20 cellular contexts compared by ENCODE assay signal in the genomic region with DNA sequence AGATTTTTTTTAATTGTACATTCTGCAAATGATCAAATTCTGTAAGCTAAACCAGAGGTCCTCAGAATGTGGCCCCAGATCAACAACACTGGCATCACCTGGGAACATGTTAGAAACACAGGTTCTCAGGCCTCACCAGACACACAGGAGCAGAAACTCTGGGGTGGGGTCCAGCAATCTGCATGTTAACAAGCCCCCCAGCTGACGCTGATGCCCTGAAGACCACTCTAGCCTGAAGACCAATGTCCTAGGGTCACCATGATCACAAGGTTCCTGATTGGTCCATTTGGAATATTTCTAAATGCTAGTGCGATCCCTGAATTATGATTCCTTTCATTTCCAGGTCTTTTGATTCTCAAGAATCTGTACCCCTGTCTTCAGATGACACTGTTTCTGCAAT. TPM values are rescaled to one million over a fixed set of nuclear protein-coding genes. Genes with fewer than 3 reads are reported as not detected.
"Had no signal": no experiment of that assay in that cellular context is flagged by ENCODE, and none has a peak within 500 bp of the region (broad histone marks: within the 10 kb centered on the region; RNA-seq: fewer than 3 reads in every experiment).

No MANE protein-coding gene starts in this region.

- H3K36me3 Mint-ChIP-seq: type B pancreatic cell had no signal

- ATAC-seq: foreskin keratinocyte, left ventricle myocardium superior, right cardiac atrium had no signal

- H3K27ac ChIP-seq: foreskin keratinocyte, prostate gland, suprapubic skin had no signal

- H3K4me3 ChIP-seq: prostate gland, skin epidermis, suprapubic skin had no signal

- H3K9me3 ChIP-seq: prostate gland, suprapubic skin had no signal

- H3K36me3 ChIP-seq: prostate gland, suprapubic skin had no signal

- H3K27me3 ChIP-seq: foreskin keratinocyte, suprapubic skin had no signal

- DNase-seq: activated CD4-positive, alpha-beta T cell treated with anti-CD3 and anti-CD28 coated beads, Interleukin-2, amount 50 U/mL, for 4 hours; activated naive CD4-positive, alpha-beta T cell; activated naive CD8-positive, alpha-beta T cell treated with anti-CD3 and anti-CD28 coated beads, Interleukin-2, amount 50 U/mL, for 24 hours; activated T-cell treated with anti-CD3 and anti-CD28 coated beads for 4 hours; aorta; effector memory CD4-positive, alpha-beta T cell; foreskin keratinocyte; left ventricle myocardium superior; mesendoderm; right cardiac atrium; stimulated activated CD4-positive, alpha-beta T cell treated with anti-CD3 and anti-CD28 coated beads, Interleukin-4, amount 100 ng/mL, for 24 hours had no signal

- H3K27ac Mint-ChIP-seq: type B pancreatic cell had no signal

- H3K4me1 ChIP-seq: foreskin keratinocyte, prostate gland had no signal

- H3K27me3 Mint-ChIP-seq: activated naive CD8-positive, alpha-beta T cell treated with anti-CD3 and anti-CD28 coated beads, Interleukin-2, amount 50 U/mL, for 24 hours; dendritic cell treated with granulocyte-macrophage colony-stimulating factor and Interleukin-4, amounts not matched to agents 40 ng/mL and 50 ng/mL, for 4 days; stimulated activated naive CD8-positive, alpha-beta T cell treated with anti-CD3 and anti-CD28 coated beads, Interleukin-15, Interleukin-2, amounts not matched to agents 100 ng/mL and 50 ng/mL, for 24 hours; type B pancreatic cell had no signal

- H3K9me3 Mint-ChIP-seq: dendritic cell treated with granulocyte-macrophage colony-stimulating factor and Interleukin-4, amounts not matched to agents 40 ng/mL and 50 ng/mL, for 4 days; stimulated activated naive CD8-positive, alpha-beta T cell treated with anti-CD3 and anti-CD28 coated beads, Interleukin-15, Interleukin-2, amounts not matched to agents 100 ng/mL and 50 ng/mL, for 24 hours; type B pancreatic cell had no signal

- H3K4me3 Mint-ChIP-seq: dendritic cell treated with granulocyte-macrophage colony-stimulating factor and Interleukin-4, amounts not matched to agents 40 ng/mL and 50 ng/mL, for 4 days; T-helper 2 cell treated with Interferon-gamma antibody and Interleukin-4, amounts not matched to agents 5 μg/mL and 100 μg/mL, for 36 hours; type B pancreatic cell had no signal

RNA-seq across cellular contexts. Expression of a gene that starts 2.4 kb away (rescaled TPM):
- total RNA-seq: foreskin keratinocyte, kidney epithelial cell had no signal
- polyA plus RNA-seq: foreskin keratinocyte, neural cell had no signal
